Comparison of ENCODE assay signal across 8 cellular contexts in the genomic region with DNA sequence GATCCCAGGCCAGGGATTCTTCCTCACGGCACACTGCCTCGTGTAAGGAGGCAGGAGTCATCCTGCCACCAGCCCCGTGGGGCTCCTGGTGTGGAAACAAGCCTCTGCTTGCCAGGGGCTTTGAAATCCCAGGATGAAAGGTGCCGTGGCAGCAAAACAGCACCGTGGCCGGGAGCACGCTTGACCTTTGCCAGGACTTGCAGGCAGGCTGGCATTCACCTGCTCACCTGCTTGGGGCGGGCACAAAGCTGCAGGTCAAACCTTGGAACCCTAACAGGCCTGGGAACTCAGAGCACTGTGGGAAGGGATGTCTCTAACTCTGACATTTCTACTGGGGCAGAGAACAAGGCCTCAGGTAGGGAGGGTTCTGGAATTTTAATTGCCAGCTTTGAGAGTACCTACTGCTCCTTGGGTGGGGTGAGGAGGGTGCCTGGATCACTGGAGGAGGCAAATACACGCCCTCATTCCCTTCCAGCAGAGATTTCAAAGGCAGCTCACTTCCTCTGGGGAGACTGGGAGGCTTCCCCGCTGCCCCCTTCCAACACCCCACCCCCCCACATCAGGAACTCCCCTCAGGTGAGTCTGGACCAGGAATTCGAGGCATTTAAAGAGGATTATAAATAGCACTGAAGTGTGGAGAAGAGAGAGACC. TPM values are rescaled to one million over a fixed set of nuclear protein-coding genes. Genes with fewer than 3 reads are reported as not detected.
DNase-seq lines count a peak whose midpoint lies in the region; ATAC-seq and TF ChIP-seq lines count a peak whose summit lies in the region.

No MANE protein-coding gene starts in this region.

- peaks cover 30% of the 10 kb centered on the region for H3K4me1 Mint-ChIP-seq in MCF 10A (ENCODE audit: insufficient read depth, unreplicated experiment)

- H3K27ac Mint-ChIP-seq in MCF 10A (ENCODE audit: low read depth, unreplicated experiment) = peak overlapping the region; percentile 87

- no peaks in the 10 kb centered on the region for H3K9me3 Mint-ChIP-seq in MCF 10A (ENCODE audit: unreplicated experiment)

- intact Hi-C loops in MCF 10A (cut with micrococcal nuclease) = loop anchor here (2.0 kb wide), 1 partner anchor 18 kb away; no protein-coding TSS in a partner anchor
- intact Hi-C loops in left colon (cut with DNase I, micrococcal nuclease) = no loop called here

- no peaks in the 10 kb centered on the region for H3K27me3 Mint-ChIP-seq in MCF 10A (ENCODE audit: insufficient read depth, unreplicated experiment)

- TF ChIP-seq CTCF in MCF 10A (IDR thresholded peaks at IDR 0.05; ENCODE audit: unreplicated experiment) = no peak

- H3K27ac ChIP-seq in temporal lobe (ENCODE audit: low read depth, low read length) = peak overlapping the region; percentile 41

- H3K4me3 Mint-ChIP-seq in MCF 10A (ENCODE audit: unreplicated experiment) = peak overlapping the region; percentile 98

- BruUV-seq in MCF 10A (replicated peaks; lab: Mats Ljungman, UMichigan) = no TSS peak

- POLR2A ChIA-PET in MCF 10A (lab: Yijun Ruan, JAX) = interaction anchor here (0.8 to 4.8 kb wide), 11 partner anchors 10 to 562 kb away, joined by 3 to 58 read pairs (median 5); partner anchors contain the start of genes LRSAM1 and RPL12

- peak; percentile 58 for ATAC-seq in left colon
- ATAC-seq in HG03135 (IDR thresholded peaks at IDR 0.05; ENCODE audit: unreplicated experiment) = no peak

- peak; percentile 50 for DNase-seq in DMS79 treated with DMSO at 0.1 percent for 48 hours (lab: John Stamatoyannopoulos, UW)
- DNase-seq in DMS79 (lab: John Stamatoyannopoulos, UW) = no peak
- peak; percentile 59 for DNase-seq in MCF 10A (ENCODE audit: unreplicated experiment)
- DNase-seq in left colon = peak; percentile 62 to 85
- DNase-seq in NCI-H2227 treated with DMSO at 0.1 percent for 48 hours (lab: John Stamatoyannopoulos, UW) = no peak
- no peak for DNase-seq in activated effector memory CD4-positive, alpha-beta T cell treated with anti-CD3 and anti-CD28 coated beads, Interleukin-2, amount 50 U/mL, for 16 hours

- CTCF ChIA-PET in MCF 10A (lab: Yijun Ruan, JAX) = interaction anchor here (1.4 to 1.6 kb wide), 2 partner anchors 12 to 19 kb away, joined by 5 to 7 read pairs; no protein-coding TSS in a partner anchor

- peaks cover 60% of the 10 kb centered on the region for H3K36me3 Mint-ChIP-seq in MCF 10A (ENCODE audit: insufficient read depth, unreplicated experiment)

RNA-seq across cellular contexts. Expression of gene STXBP1, which starts 45.6 kb away (rescaled TPM):
- total RNA-seq in MCF 10A (2022) (20.0 and 36.6 TPM in 2 replicates), left colon (10 to 100 TPM in 1 of 2 donors, 1 to 10 TPM in 1; 9.0 to 15.0 TPM), temporal lobe (93.9 TPM)

Comparison
In these comparisons a context has a peak if more than half of its experiments do, and no peak if none do; other contexts are left out.
1. DNase-seq: peak in DMS79 treated with DMSO at 0.1 percent for 48 hours (single experiment), MCF 10A (single experiment) and left colon (2 of 2); none in DMS79 (single experiment), NCI-H2227 treated with DMSO at 0.1 percent for 48 hours (single experiment) and activated effector memory CD4-positive, alpha-beta T cell treated with anti-CD3 and anti-CD28 coated beads, Interleukin-2, amount 50 U/mL, for 16 hours (single experiment).